In the genomic region with DNA sequence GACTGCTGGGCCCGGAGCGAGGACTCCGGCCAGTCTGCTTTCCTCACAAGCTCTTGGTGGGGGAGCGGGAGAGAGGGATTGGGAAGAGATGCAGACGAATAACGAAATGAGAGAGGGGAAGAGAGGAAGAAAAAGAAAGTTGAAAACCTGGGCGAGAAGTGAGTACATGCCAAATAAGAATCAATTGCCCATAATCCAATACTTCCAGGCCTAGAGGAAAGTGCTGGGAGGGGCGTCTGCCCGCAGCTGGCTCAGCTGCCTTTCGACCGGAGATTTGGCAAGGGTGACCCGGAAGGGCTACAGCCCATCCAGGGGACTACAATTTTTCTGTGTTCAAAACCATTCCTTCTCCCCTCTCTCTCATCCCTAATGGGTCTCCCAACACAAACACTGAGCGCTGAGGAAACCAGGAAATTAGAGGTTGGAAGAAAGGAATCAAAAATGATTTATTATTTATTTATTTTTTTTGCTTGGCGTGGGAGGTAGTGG, we compare ENCODE assay signal across 23 cellular contexts. TPM values are rescaled to one million over a fixed set of nuclear protein-coding genes. Genes with fewer than 3 reads are reported as not detected.
DNase-seq lines count a peak whose midpoint lies in the region; ATAC-seq and TF ChIP-seq lines count a peak whose summit lies in the region.
"Had no signal": no experiment of that assay in that cellular context is flagged by ENCODE, and none has a peak within 500 bp of the region (broad histone marks: within the 10 kb centered on the region; RNA-seq: fewer than 3 reads in every experiment).

No MANE protein-coding gene starts in this region.

- H3K27me3 ChIP-seq in GM23338 (ENCODE audit: insufficient read depth) (peaks cover 100% of the 10 kb centered on the region), iPS-15b (ENCODE audit: control insufficient read depth, insufficient read depth, low read length) (peaks cover 100% of the 10 kb centered on the region)
- H3K27me3 ChIP-seq in CD8-positive, alpha-beta T cell (ENCODE audit: insufficient read depth, low read length), result peaks cover 7% of the 10 kb centered on the region

- no peaks in the 10 kb centered on the region for H3K9me2 ChIP-seq in GM23338 (ENCODE audit: insufficient read depth)

- no peak overlapping the region for H3K27ac Mint-ChIP-seq in GM23338
- no peak overlapping the region for H3K27ac Mint-ChIP-seq in naive thymus-derived CD8-positive, alpha-beta T cell
- no peak overlapping the region for H3K27ac Mint-ChIP-seq in CD8-positive, alpha-beta T cell
- H3K27ac Mint-ChIP-seq: activated CD8-positive, alpha-beta memory T cell treated with anti-CD3 and anti-CD28 coated beads, Interleukin-2, amount 10 ng/mL, durations not matched to agents 7 days and 5 days; activated T-helper 17 cell treated with anti-CD3 and anti-CD28 coated beads, Interleukin-2, amount 50 U/mL, for 72 hours; mesothelial cell of epicardium; nephron progenitor cell had no signal

- H2AFZ ChIP-seq in GM23338, result no peak overlapping the region

- POLR2A ChIA-PET in naive thymus-derived CD8-positive, alpha-beta T cell (lab: Charles Lee), result no interaction called here
- POLR2A ChIA-PET in CD8-positive, alpha-beta T cell (lab: Charles Lee), result no interaction called here

- peaks cover 5% of the 10 kb centered on the region; the same call in 1 of the 3 replicates for H3K36me3 Mint-ChIP-seq in GM23338 (ENCODE audit: low read depth)
- no peaks in the 10 kb centered on the region for H3K36me3 Mint-ChIP-seq in naive thymus-derived CD8-positive, alpha-beta T cell
- H3K36me3 Mint-ChIP-seq in CD8-positive, alpha-beta T cell, result no peaks in the 10 kb centered on the region
- H3K36me3 Mint-ChIP-seq: activated CD8-positive, alpha-beta memory T cell treated with anti-CD3 and anti-CD28 coated beads, Interleukin-2, amount 10 ng/mL, durations not matched to agents 7 days and 5 days; mesothelial cell of epicardium had no signal

- H3K4me3 ChIP-seq in GM23338 (peak overlapping the region; percentile 47; the same call in 1 of the 2 replicates), iPS-15b (ENCODE audit: low read depth, low read length) (peak overlapping the region; percentile 16)
- H3K4me3 ChIP-seq in CD8-positive, alpha-beta T cell (ENCODE audit: low read depth, low read length), result no peak overlapping the region
- H3K4me3 ChIP-seq: breast epithelium, sigmoid colon, suprapubic skin had no signal

- H3K9ac ChIP-seq in iPS-15b (ENCODE audit: low read depth, low read length), result no peak overlapping the region

- peaks cover 35% of the 10 kb centered on the region for H3F3A ChIP-seq in GM23338 (replicated peaks; ENCODE audit: low read depth)

- H3K4me1 ChIP-seq in GM23338 (ENCODE audit: insufficient read depth) (peaks cover 62% of the 10 kb centered on the region), iPS-15b (ENCODE audit: control insufficient read depth, insufficient read depth, low read length) (peaks cover 2% of the 10 kb centered on the region)
- peaks cover 4% of the 10 kb centered on the region for H3K4me1 ChIP-seq in CD8-positive, alpha-beta T cell (ENCODE audit: insufficient read depth, low read length)

- no peaks in the 10 kb centered on the region for H3K79me2 ChIP-seq in GM23338 (replicated peaks; ENCODE audit: insufficient read depth)

- ATAC-seq in GM23338 (no peak), GM18909 (IDR thresholded peaks at IDR 0.05; ENCODE audit: poor library complexity, unreplicated experiment) (no peak)
- ATAC-seq in naive thymus-derived CD8-positive, alpha-beta T cell, result no peak
- ATAC-seq in CD8-positive, alpha-beta T cell, result no peak
- ATAC-seq: activated CD8-positive, alpha-beta memory T cell treated with anti-CD3 and anti-CD28 coated beads, Interleukin-2, amount 10 ng/mL, durations not matched to agents 7 days and 5 days; activated T-helper 17 cell treated with anti-CD3 and anti-CD28 coated beads, Interleukin-2, amount 50 U/mL, for 72 hours; left colon had no signal

- CTCF ChIA-PET in CD8-positive, alpha-beta T cell (lab: Charles Lee), result no interaction called here

- H3K36me3 ChIP-seq in GM23338 (ENCODE audit: insufficient read depth) (no peaks in the 10 kb centered on the region), iPS-15b (ENCODE audit: control insufficient read depth, insufficient read depth, low read length) (no peaks in the 10 kb centered on the region)
- H3K36me3 ChIP-seq in CD8-positive, alpha-beta T cell (ENCODE audit: insufficient read depth, low read length), result no peaks in the 10 kb centered on the region
- H3K36me3 ChIP-seq: breast epithelium, sigmoid colon, suprapubic skin had no signal

- no peak overlapping the region for H3K27ac ChIP-seq in GM23338 (ENCODE audit: low read depth)
- no peak overlapping the region for H3K27ac ChIP-seq in CD8-positive, alpha-beta T cell (ENCODE audit: low read depth, low read length)
- H3K27ac ChIP-seq: breast epithelium, C4-2B, RWPE1, sigmoid colon, suprapubic skin had no signal

- peaks cover 52% of the 10 kb centered on the region for H3K4me1 Mint-ChIP-seq in GM23338
- peaks cover 3 to 14% (median 6%) of the 10 kb centered on the region in 4 donors for H3K4me1 Mint-ChIP-seq in naive thymus-derived CD8-positive, alpha-beta T cell
- peaks cover 7% of the 10 kb centered on the region for H3K4me1 Mint-ChIP-seq in CD8-positive, alpha-beta T cell (ENCODE audit: low read depth)

- no peak for TF ChIP-seq CTCF in GM23338 (conservative IDR thresholded peaks at IDR 0.05; ENCODE audit: low read depth in 2 of 2)
- no peak for TF ChIP-seq CTCF in CD8-positive, alpha-beta T cell (IDR thresholded peaks at IDR 0.05)

- peak overlapping the region; percentile 35; the same call in 2 of the 3 replicates for H3K4me3 Mint-ChIP-seq in GM23338
- H3K4me3 Mint-ChIP-seq in naive thymus-derived CD8-positive, alpha-beta T cell, result no peak overlapping the region
- H3K4me3 Mint-ChIP-seq in CD8-positive, alpha-beta T cell, result no peak overlapping the region
- H3K4me3 Mint-ChIP-seq: activated CD8-positive, alpha-beta memory T cell treated with anti-CD3 and anti-CD28 coated beads, Interleukin-2, amount 10 ng/mL, durations not matched to agents 7 days and 5 days; activated T-helper 17 cell treated with anti-CD3 and anti-CD28 coated beads, Interleukin-2, amount 50 U/mL, for 72 hours; mesothelial cell of epicardium; nephron progenitor cell had no signal

- H3K4me2 ChIP-seq in GM23338, result peak overlapping the region; percentile 78

- peak; percentile 69 for DNase-seq in DMS153 (lab: John Stamatoyannopoulos, UW)
- peak; percentile 75 for DNase-seq in GM23338 (ENCODE audit: low spot score)
- DNase-seq in NCI-H345 treated with DMSO at 0.1 percent for 48 hours (lab: John Stamatoyannopoulos, UW; ENCODE audit: unreplicated experiment), result peak; percentile 83
- no peak for DNase-seq in activated CD4-positive, alpha-beta T cell treated with anti-CD3 and anti-CD28 coated beads, Interleukin-2, amount 50 U/mL, for 1 hour
- no peak for DNase-seq in naive thymus-derived CD8-positive, alpha-beta T cell
- no peak for DNase-seq in CD8-positive, alpha-beta T cell
- DNase-seq: activated CD8-positive, alpha-beta memory T cell treated with anti-CD3 and anti-CD28 coated beads, Interleukin-2, amount 10 ng/mL, durations not matched to agents 7 days and 5 days; cortex of kidney; glutamatergic neuron; Karpas-422; left colon; NCI-H2171 treated with DMSO at 0.1 percent for 48 hours; sigmoid colon had no signal

- peaks cover 93% of the 10 kb centered on the region for H3K27me3 Mint-ChIP-seq in GM23338 (ENCODE audit: insufficient read depth, low read depth, poor library complexity)
- H3K27me3 Mint-ChIP-seq in naive thymus-derived CD8-positive, alpha-beta T cell, result peaks cover 37 to 79% (median 60%) of the 10 kb centered on the region in 5 donors
- peaks cover 65% of the 10 kb centered on the region for H3K27me3 Mint-ChIP-seq in CD8-positive, alpha-beta T cell (ENCODE audit: low read depth)

- peaks cover 34% of the 10 kb centered on the region for H4K20me1 ChIP-seq in GM23338 (replicated peaks; ENCODE audit: insufficient read depth)

- intact Hi-C loops in CD8-positive, alpha-beta T cell (cut with DNase I, micrococcal nuclease), result no loop called here

- peaks cover 8% of the 10 kb centered on the region; the same call in 2 of the 3 replicates for H3K9me3 Mint-ChIP-seq in GM23338
- H3K9me3 Mint-ChIP-seq in naive thymus-derived CD8-positive, alpha-beta T cell, result peaks cover 0 to 8% (median 0%) of the 10 kb centered on the region in 9 donors
- H3K9me3 Mint-ChIP-seq in CD8-positive, alpha-beta T cell, result no peaks in the 10 kb centered on the region
- H3K9me3 Mint-ChIP-seq: activated T-helper 17 cell treated with anti-CD3 and anti-CD28 coated beads, Interleukin-2, amount 50 U/mL, for 72 hours; mesothelial cell of epicardium; nephron progenitor cell had no signal

- H3K9me3 ChIP-seq in iPS-15b (ENCODE audit: control insufficient read depth, insufficient read depth, low read length), result no peaks in the 10 kb centered on the region
- no peaks in the 10 kb centered on the region for H3K9me3 ChIP-seq in CD8-positive, alpha-beta T cell (ENCODE audit: low read length)
- H3K9me3 ChIP-seq: breast epithelium, sigmoid colon, suprapubic skin had no signal

TF ChIP-seq in GM23338, 12 proteins besides CTCF, POLR2A, EP300 and RAD21:
- TF ChIP-seq STAT1 (IDR thresholded peaks at IDR 0.05; ENCODE audit: unreplicated experiment) (no peak), EZH2 (IDR thresholded peaks at IDR 0.05; ENCODE audit: low read depth, unreplicated experiment) (peak; percentile 37), ETS1 (IDR thresholded peaks at IDR 0.05) (no peak), POLR2AphosphoS5 (IDR thresholded peaks at IDR 0.05; ENCODE audit: low read depth) (no peak)

RNA-seq across cellular contexts. Expression of gene NKX2-1, which starts 4.9 kb away (rescaled TPM):
- total RNA-seq in GM23338 (2014; rRNA removed; shearing (Covaris generic)), result not detected in 2 replicates
- polyA plus RNA-seq in GM23338 (2016; fragmentation: Nextera tagmentation; extraction: Ambion mirVana), result not detected in 2 replicates
- total RNA-seq in naive thymus-derived CD8-positive, alpha-beta T cell, result not detected
- not detected for polyA plus RNA-seq in naive thymus-derived CD8-positive, alpha-beta T cell
- not detected for total RNA-seq in CD8-positive, alpha-beta T cell
- total RNA-seq: activated CD8-positive, alpha-beta memory T cell treated with anti-CD3 and anti-CD28 coated beads, Interleukin-2, amount 10 ng/mL, durations not matched to agents 7 days and 5 days; activated T-helper 17 cell treated with anti-CD3 and anti-CD28 coated beads, Interleukin-2, amount 50 U/mL, for 72 hours; breast epithelium; left colon; mesothelial cell of epicardium; sigmoid colon; suprapubic skin had no signal
- polyA plus RNA-seq: AG04450, sigmoid colon had no signal

Comparison
In these comparisons a context has a peak if more than half of its experiments do, and no peak if none do; other contexts are left out.
1. DNase-seq: peak in DMS153 (single experiment), GM23338 (single experiment) and NCI-H345 treated with DMSO at 0.1 percent for 48 hours (single experiment); none in activated CD4-positive, alpha-beta T cell treated with anti-CD3 and anti-CD28 coated beads, Interleukin-2, amount 50 U/mL, for 1 hour (single experiment), naive thymus-derived CD8-positive, alpha-beta T cell (0 of 10) and CD8-positive, alpha-beta T cell (0 of 7).